8 cellular contexts compared by ENCODE assay signal in the genomic region with DNA sequence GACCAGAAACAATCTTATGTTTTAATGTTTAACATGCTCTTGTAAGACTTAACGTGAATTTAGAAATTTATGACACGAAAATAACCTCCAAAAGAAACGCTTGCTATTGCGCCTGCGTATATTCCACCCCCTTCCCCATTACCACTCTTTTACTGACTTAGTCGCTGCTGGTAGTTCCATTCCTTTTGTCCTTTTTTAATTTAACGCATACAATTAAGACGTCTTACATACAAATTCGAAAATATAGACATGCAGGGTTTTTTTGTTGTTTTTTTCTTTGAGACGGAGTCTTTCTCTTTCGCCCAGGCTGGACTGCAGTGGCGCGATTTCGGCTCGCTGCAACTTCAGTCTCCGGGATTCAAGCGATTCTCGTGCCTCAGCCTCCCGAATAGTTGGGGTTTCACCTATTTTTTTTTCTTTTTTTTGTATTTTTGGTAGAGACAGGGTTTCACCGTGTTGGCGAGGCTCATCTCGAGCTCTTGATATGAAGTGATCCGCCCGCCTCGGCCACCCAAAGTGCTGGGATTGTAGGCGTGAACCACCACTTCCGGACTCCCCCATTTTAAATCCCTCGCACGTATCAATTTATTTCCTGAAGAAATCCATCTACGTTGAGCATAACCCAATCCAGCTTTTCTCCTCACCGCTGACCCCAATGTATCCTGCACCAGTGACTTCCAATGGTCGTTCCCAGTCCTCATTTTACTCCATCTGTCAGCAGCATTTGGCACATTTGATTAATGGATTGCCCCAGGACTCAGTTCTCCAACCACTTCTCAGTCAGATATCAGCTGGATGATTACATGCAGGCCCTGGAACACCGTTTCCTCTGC. TPM values are rescaled to one million over a fixed set of nuclear protein-coding genes. Genes with fewer than 3 reads are reported as not detected.
A peak's percentile ranks its signal among the peaks of the same experiment; 100 is the strongest.
DNase-seq lines count a peak whose midpoint lies in the region; ATAC-seq and TF ChIP-seq lines count a peak whose summit lies in the region.

No MANE protein-coding gene starts in this region.

- peak overlapping the region; percentile 99 for H3K27ac Mint-ChIP-seq in activated T-helper 1 cell treated with anti-CD3 and anti-CD28 coated beads, Interleukin-12 subunit alpha, Interleukin-12 subunit beta, Interleukin-2, Interleukin-4 antibody, amounts not matched to agents 30 ng/mL and 10 ng/mL and 1 ng/mL, durations not matched to agents 14 hours and 24 hours and 36 hours

- TF ChIP-seq CTCF in fibroblast of pulmonary artery (IDR thresholded peaks at IDR 0.05; ENCODE audit: low read length, missing control alignments) = no peak

- peak overlapping the region; percentile 96 for H3K4me3 ChIP-seq in fibroblast of pulmonary artery (replicated peaks; ENCODE audit: low read depth, low read length)
- H3K4me3 ChIP-seq in neuron (ENCODE audit: low read length) = peak overlapping the region; percentile 92

- H3K9me3 ChIP-seq in neuron (ENCODE audit: low read length) = peaks cover 1% of the 10 kb centered on the region

- no peaks in the 10 kb centered on the region for H3K9me3 Mint-ChIP-seq in activated T-helper 1 cell treated with anti-CD3 and anti-CD28 coated beads, Interleukin-12 subunit alpha, Interleukin-12 subunit beta, Interleukin-2, Interleukin-4 antibody, amounts not matched to agents 30 ng/mL and 10 ng/mL and 1 ng/mL, durations not matched to agents 14 hours and 24 hours and 36 hours

- H3K4me1 Mint-ChIP-seq in activated T-helper 1 cell treated with anti-CD3 and anti-CD28 coated beads, Interleukin-12 subunit alpha, Interleukin-12 subunit beta, Interleukin-2, Interleukin-4 antibody, amounts not matched to agents 30 ng/mL and 10 ng/mL and 1 ng/mL, durations not matched to agents 14 hours and 24 hours and 36 hours (ENCODE audit: low read depth) = peaks cover 46% of the 10 kb centered on the region

- H3K27me3 Mint-ChIP-seq in activated T-helper 1 cell treated with anti-CD3 and anti-CD28 coated beads, Interleukin-12 subunit alpha, Interleukin-12 subunit beta, Interleukin-2, Interleukin-4 antibody, amounts not matched to agents 30 ng/mL and 10 ng/mL and 1 ng/mL, durations not matched to agents 14 hours and 24 hours and 36 hours (ENCODE audit: insufficient read depth) = no peaks in the 10 kb centered on the region

- peaks cover 23% of the 10 kb centered on the region for H3K36me3 Mint-ChIP-seq in activated T-helper 1 cell treated with anti-CD3 and anti-CD28 coated beads, Interleukin-12 subunit alpha, Interleukin-12 subunit beta, Interleukin-2, Interleukin-4 antibody, amounts not matched to agents 30 ng/mL and 10 ng/mL and 1 ng/mL, durations not matched to agents 14 hours and 24 hours and 36 hours (ENCODE audit: low read depth)

- DNase-seq in CD1c-positive myeloid dendritic cell (ENCODE audit: extremely low spot score) = peak; percentile 43
- DNase-seq in NOMO-1 treated with DMSO at 0.1 percent for 48 hours (lab: John Stamatoyannopoulos, UW; ENCODE audit: unreplicated experiment) = peak; percentile 84
- peak; percentile 40 for DNase-seq in activated T-helper 1 cell treated with anti-CD3 and anti-CD28 coated beads, Interleukin-12 subunit alpha, Interleukin-12 subunit beta, Interleukin-2, Interleukin-4 antibody, amounts not matched to agents 30 ng/mL and 10 ng/mL and 1 ng/mL, durations not matched to agents 14 hours and 24 hours and 36 hours (ENCODE audit: low spot score)
- DNase-seq in fibroblast of pulmonary artery (ENCODE audit: low read depth) = peak; percentile 25
- DNase-seq in RPMI8226 = no peak

- H2AFZ ChIP-seq in neuron (ENCODE audit: low read depth, low read length) = peak overlapping the region; percentile 94

- intact Hi-C loops in activated T-helper 1 cell treated with anti-CD3 and anti-CD28 coated beads, Interleukin-12 subunit alpha, Interleukin-12 subunit beta, Interleukin-2, Interleukin-4 antibody, amounts not matched to agents 30 ng/mL and 10 ng/mL and 1 ng/mL, durations not matched to agents 14 hours and 24 hours and 36 hours (cut with micrococcal nuclease) = loop anchor here (2.0 kb wide), 3 partner anchors 129 to 587 kb away; a partner anchor contains a TSS

- peaks cover 10% of the 10 kb centered on the region for H3K36me3 ChIP-seq in neuron (ENCODE audit: insufficient read depth, low read length)

- no peaks in the 10 kb centered on the region for H3K27me3 ChIP-seq in neuron (ENCODE audit: insufficient read depth, low read length)

- ATAC-seq in GM19035 (IDR thresholded peaks at IDR 0.05; ENCODE audit: unreplicated experiment) (peak; percentile 42), HG03196 (IDR thresholded peaks at IDR 0.05; ENCODE audit: unreplicated experiment) (peak; percentile 45)

- H3K4me1 ChIP-seq in neuron (ENCODE audit: insufficient read depth, low read length) = peaks cover 6% of the 10 kb centered on the region

- H3K4me3 Mint-ChIP-seq in activated T-helper 1 cell treated with anti-CD3 and anti-CD28 coated beads, Interleukin-12 subunit alpha, Interleukin-12 subunit beta, Interleukin-2, Interleukin-4 antibody, amounts not matched to agents 30 ng/mL and 10 ng/mL and 1 ng/mL, durations not matched to agents 14 hours and 24 hours and 36 hours = peak overlapping the region; percentile 95

RNA-seq across cellular contexts. Expression of a gene that starts 0.7 kb away (rescaled TPM):
- total RNA-seq in activated T-helper 1 cell treated with anti-CD3 and anti-CD28 coated beads, Interleukin-12 subunit alpha, Interleukin-12 subunit beta, Interleukin-2, Interleukin-4 antibody, amounts not matched to agents 30 ng/mL and 10 ng/mL and 1 ng/mL, durations not matched to agents 14 hours and 24 hours and 36 hours = 15.0 and 15.5 TPM in 2 replicates

RNA-seq across cellular contexts. Expression of a gene that starts 22.7 kb away (rescaled TPM):
- total RNA-seq in activated T-helper 1 cell treated with anti-CD3 and anti-CD28 coated beads, Interleukin-12 subunit alpha, Interleukin-12 subunit beta, Interleukin-2, Interleukin-4 antibody, amounts not matched to agents 30 ng/mL and 10 ng/mL and 1 ng/mL, durations not matched to agents 14 hours and 24 hours and 36 hours = 0.27 and 0.31 TPM in 2 replicates

RNA-seq across cellular contexts. Expression of a gene that starts 34.5 kb away (rescaled TPM):
- total RNA-seq in activated T-helper 1 cell treated with anti-CD3 and anti-CD28 coated beads, Interleukin-12 subunit alpha, Interleukin-12 subunit beta, Interleukin-2, Interleukin-4 antibody, amounts not matched to agents 30 ng/mL and 10 ng/mL and 1 ng/mL, durations not matched to agents 14 hours and 24 hours and 36 hours = 128 and 129 TPM in 2 replicates

RNA-seq across cellular contexts. Expression of a gene that starts 37.3 kb away (rescaled TPM):
- total RNA-seq in activated T-helper 1 cell treated with anti-CD3 and anti-CD28 coated beads, Interleukin-12 subunit alpha, Interleukin-12 subunit beta, Interleukin-2, Interleukin-4 antibody, amounts not matched to agents 30 ng/mL and 10 ng/mL and 1 ng/mL, durations not matched to agents 14 hours and 24 hours and 36 hours = 251 and 259 TPM in 2 replicates
